ENCODE assay signal across 14 cellular contexts in genomic region chr10:29642996-29643395, GRCh38. TPM values are rescaled to one million over a fixed set of nuclear protein-coding genes. Genes with fewer than 3 reads are reported as not detected.
DNase-seq lines count a peak whose midpoint lies in the region; ATAC-seq, FAIRE-seq and TF ChIP-seq lines count a peak whose summit lies in the region.
"Had no signal": no experiment of that assay in that cellular context is flagged by ENCODE, and none has a peak within 500 bp of the region (broad histone marks: within the 10 kb centered on the region; RNA-seq: fewer than 3 reads in every experiment).

No MANE protein-coding gene starts in this region.

- H3K23ac ChIP-seq in H1 (ENCODE audit: insufficient read length), result no peak overlapping the region

- H2BK15ac ChIP-seq in H1 (ENCODE audit: low read length), result no peak overlapping the region

- H3F3A ChIP-seq in GM23248 (ENCODE audit: insufficient read depth), result peaks cover 38% of the 10 kb centered on the region

- H3K56ac ChIP-seq in H1 (replicated peaks; ENCODE audit: insufficient read length, low read depth, low read length), result no peak overlapping the region

- H3K9me3 ChIP-seq in GM23248 (ENCODE audit: low read depth), result no peaks in the 10 kb centered on the region
- no peaks in the 10 kb centered on the region for H3K9me3 ChIP-seq in H1 (ENCODE audit: insufficient read depth in 2 of 2, low read depth in 1 of 2, low read length in 1 of 2)
- H3K9me3 ChIP-seq in skeletal muscle tissue (ENCODE audit: control insufficient read depth in 3 of 3, low read length in 3 of 3), result no peaks in the 10 kb centered on the region
- no peaks in the 10 kb centered on the region for H3K9me3 ChIP-seq in CD4-positive, alpha-beta memory T cell (ENCODE audit: control insufficient read depth in 1 of 2, low read length in 2 of 2)

- no peaks in the 10 kb centered on the region for H3K23me2 ChIP-seq in H1 (ENCODE audit: low read depth, low read length)

- no peak overlapping the region for H2BK12ac ChIP-seq in H1 (ENCODE audit: low read depth, low read length)

- no peaks in the 10 kb centered on the region for H3K27me3 Mint-ChIP-seq in CD4-positive, alpha-beta memory T cell
- H3K27me3 Mint-ChIP-seq: activated CD4-positive, alpha-beta T cell treated with anti-CD3 and anti-CD28 coated beads for 36 hours; IgD-negative memory B cell; naive B cell had no signal

- no peaks in the 10 kb centered on the region for H3K27me3 ChIP-seq in GM23248 (replicated peaks; ENCODE audit: insufficient read depth)
- no peaks in the 10 kb centered on the region for H3K27me3 ChIP-seq in H1 (replicated peaks in 1 of 4; ENCODE audit: control insufficient read depth in 3 of 4, extremely low read depth in 1 of 4, insufficient read depth in 3 of 4, low read length in 3 of 4)
- H3K27me3 ChIP-seq in skeletal muscle tissue (ENCODE audit: control insufficient read depth in 3 of 3, insufficient read depth in 3 of 3, low read length in 3 of 3), result no peaks in the 10 kb centered on the region
- no peaks in the 10 kb centered on the region for H3K27me3 ChIP-seq in CD4-positive, alpha-beta memory T cell (ENCODE audit: insufficient read depth, low read length)

- H3K79me2 ChIP-seq in GM23248 (ENCODE audit: insufficient read depth), result no peaks in the 10 kb centered on the region
- no peaks in the 10 kb centered on the region for H3K79me2 ChIP-seq in H1 (ENCODE audit: control insufficient read depth in 1 of 2, insufficient read depth in 2 of 2, low read length in 2 of 2)

- H3K4me2 ChIP-seq in GM23248 (ENCODE audit: unreplicated experiment), result no peak overlapping the region
- peak overlapping the region in 1 of 2 experiments; percentile 8; a peak in 1 of 4 replicates for H3K4me2 ChIP-seq in H1 (ENCODE audit: insufficient read depth in 1 of 2, low read depth in 2 of 2, low read length in 2 of 2)

- no peak for FAIRE-seq in H1 (lab: Jason Lieb, UNC)

- no peak overlapping the region for H3K9ac ChIP-seq in GM23248
- no peak overlapping the region for H3K9ac ChIP-seq in H1 (replicated peaks in 1 of 4; ENCODE audit: extremely low read depth in 1 of 4, low read depth in 3 of 4, low read length in 3 of 4)
- H3K9ac ChIP-seq in skeletal muscle tissue (ENCODE audit: low read depth in 1 of 3, low read length in 3 of 3), result peak overlapping the region; percentile 75 to 82 (median 78)

- TF ChIP-seq POLR2A in H1 (IDR thresholded peaks at IDR 0.05; ENCODE audit: control extremely low read depth in 1 of 2, low read depth in 2 of 2, low read length in 2 of 2), result no peak

- ATAC-seq in HG03571 (IDR thresholded peaks at IDR 0.05; ENCODE audit: unreplicated experiment), result no peak
- ATAC-seq: activated CD4-positive, alpha-beta T cell treated with anti-CD3 and anti-CD28 coated beads for 36 hours had no signal

- H4K8ac ChIP-seq in H1 (ENCODE audit: extremely low read depth, insufficient read depth, low read length), result no peak overlapping the region

- H2BK120ac ChIP-seq in H1 (replicated peaks; ENCODE audit: low read depth, low read length), result no peak overlapping the region

- H4K20me1 ChIP-seq in GM23248 (ENCODE audit: insufficient read depth) (no peaks in the 10 kb centered on the region), H1 (replicated peaks in 1 of 2; ENCODE audit: control insufficient read depth in 1 of 2, insufficient read depth in 2 of 2, low read length in 2 of 2) (no peaks in the 10 kb centered on the region)

- H3K79me1 ChIP-seq in H1 (ENCODE audit: low read depth, low read length), result no peaks in the 10 kb centered on the region

- DNase-seq in GM23248 (peak; percentile 82), H1 (ENCODE audit: low read depth in 1 of 2, low spot score in 2 of 2) (no peak), left kidney (ENCODE audit: low read depth, low spot score) (peak; percentile 17), GM13976 (ENCODE audit: low spot score) (no peak), amniotic stem cell (lab: John Stamatoyannopoulos, UW) (no peak)
- no peak for DNase-seq in CD4-positive, alpha-beta memory T cell
- DNase-seq: activated CD4-positive, alpha-beta T cell treated with anti-CD3 and anti-CD28 coated beads for 36 hours; AML-193; DMS79; HFFc6; naive B cell had no signal

- intact Hi-C loops in CD4-positive, alpha-beta memory T cell (cut with micrococcal nuclease), result no loop called here

- H3K9me2 ChIP-seq in GM23248 (ENCODE audit: insufficient read depth), result no peaks in the 10 kb centered on the region

- no peak for TF ChIP-seq EP300 in H1 (IDR thresholded peaks at IDR 0.05; ENCODE audit: borderline replicate concordance in 1 of 2, low read depth in 2 of 2, low read length in 2 of 2)

- H3K4me1 ChIP-seq in GM23248 (ENCODE audit: insufficient read depth) (peaks cover 39% of the 10 kb centered on the region), H1 (replicated peaks in 1 of 4; ENCODE audit: control insufficient read depth in 3 of 4, insufficient read depth in 4 of 4, low read length in 3 of 4) (peaks cover 0 to 9% (median 6%) of the 10 kb centered on the region in 4 experiments; a peak in 3 of 7 replicates), skeletal muscle tissue (ENCODE audit: control insufficient read depth in 3 of 3, insufficient read depth in 3 of 3, low read length in 3 of 3) (peaks cover 45 to 61% (median 51%) of the 10 kb centered on the region in 3 donors)
- H3K4me1 ChIP-seq in CD4-positive, alpha-beta memory T cell (ENCODE audit: insufficient read depth, low read length), result peaks cover 23% of the 10 kb centered on the region

- H3K4me3 ChIP-seq in GM23248 (no peak overlapping the region), H1 (ENCODE audit: extremely low read depth in 1 of 4, insufficient read depth in 2 of 4, low read depth in 3 of 4, low read length in 4 of 4) (no peak overlapping the region), skeletal muscle tissue (ENCODE audit: low read length in 3 of 3) (peak overlapping the region; percentile 19 to 60 (median 55))
- H3K4me3 ChIP-seq in CD4-positive, alpha-beta memory T cell (ENCODE audit: low read length in 2 of 2), result no peak overlapping the region

- peaks cover 4 to 12% of the 10 kb centered on the region in 2 donors for H3K36me3 Mint-ChIP-seq in CD4-positive, alpha-beta memory T cell
- H3K36me3 Mint-ChIP-seq: IgD-negative memory B cell, naive B cell had no signal

- H3K27ac ChIP-seq in GM23248 (no peak overlapping the region), H1 (ENCODE audit: low read depth, low read length) (peak overlapping the region; percentile 35; the same call in 1 of the 2 replicates), skeletal muscle tissue (ENCODE audit: low read depth, low read length) (peak overlapping the region; percentile 94)
- no peak overlapping the region for H3K27ac ChIP-seq in CD4-positive, alpha-beta memory T cell (ENCODE audit: low read depth, low read length)

- no peak overlapping the region for H2AK5ac ChIP-seq in H1 (ENCODE audit: low read depth, low read length)

- peaks cover 19 to 53% (median 35%) of the 10 kb centered on the region in 4 donors for H3K4me1 Mint-ChIP-seq in CD4-positive, alpha-beta memory T cell

- TF ChIP-seq RAD21 in H1 (IDR thresholded peaks at IDR 0.05 in 1 of 2, conservative IDR thresholded peaks at IDR 0.05 in 1 of 2; ENCODE audit: low read depth in 2 of 2, low read length in 2 of 2), result no peak

- in situ Hi-C loops in GM23248 (cut with MboI), result no loop called here
- in situ Hi-C loops in GM13976 (cut with MboI; ENCODE audit: low sequenced_read_pairs, unreplicated experiment), result no loop called here

- no peak overlapping the region for H3K4ac ChIP-seq in H1 (replicated peaks; ENCODE audit: insufficient read length, low read depth, low read length)

- POLR2A ChIA-PET in H1 (lab: Charles Lee; ENCODE audit: partially characterized antibody), result no interaction called here
- POLR2A ChIA-PET in CD4-positive, alpha-beta memory T cell (lab: Charles Lee; ENCODE audit: partially characterized antibody), result no interaction called here

- H2BK20ac ChIP-seq in H1 (ENCODE audit: low read length), result no peak overlapping the region

- H3K36me3 ChIP-seq in GM23248 (ENCODE audit: low read depth), result no peaks in the 10 kb centered on the region
- no peaks in the 10 kb centered on the region for H3K36me3 ChIP-seq in H1 (ENCODE audit: control insufficient read depth in 2 of 4, insufficient read depth in 4 of 4, low read length in 3 of 4)
- H3K36me3 ChIP-seq in skeletal muscle tissue (ENCODE audit: control insufficient read depth in 3 of 3, insufficient read depth in 3 of 3, low read length in 3 of 3), result no peaks in the 10 kb centered on the region
- no peaks in the 10 kb centered on the region for H3K36me3 ChIP-seq in CD4-positive, alpha-beta memory T cell (ENCODE audit: insufficient read depth, low read length)

- H4K5ac ChIP-seq in H1 (ENCODE audit: insufficient read length, low read depth, low read length), result no peak overlapping the region

- no peaks in the 10 kb centered on the region for H3K9me3 Mint-ChIP-seq in CD4-positive, alpha-beta memory T cell
- H3K9me3 Mint-ChIP-seq: HFFc6 had no signal

- H3K18ac ChIP-seq in H1 (ENCODE audit: extremely low read depth, low read length), result no peak overlapping the region; the same call in 1 of the 2 replicates

- CTCF ChIA-PET in H1 (lab: Charles Lee; ENCODE audit: partially characterized antibody), result interaction anchor here (1.0 to 2.5 kb wide), 8 partner anchors 8 to 93 kb away, joined by 4 to 7 read pairs (median 5); partner anchors contain the start of gene SVIL
- CTCF ChIA-PET in CD4-positive, alpha-beta memory T cell (lab: Charles Lee; ENCODE audit: partially characterized antibody), result interaction anchor here (1.1 to 2.0 kb wide), 2 partner anchors 12 to 94 kb away, joined by 3 to 7 read pairs; no protein-coding TSS in a partner anchor

- no peak overlapping the region for H2AFZ ChIP-seq in GM23248
- no peak overlapping the region for H2AFZ ChIP-seq in H1 (ENCODE audit: low read length)

- no peak overlapping the region for H3K14ac ChIP-seq in H1 (ENCODE audit: insufficient read length)

- no peak overlapping the region for H3K27ac Mint-ChIP-seq in CD4-positive, alpha-beta memory T cell
- H3K27ac Mint-ChIP-seq: activated CD4-positive, alpha-beta T cell treated with anti-CD3 and anti-CD28 coated beads for 36 hours; HFFc6; IgD-negative memory B cell; naive B cell had no signal

- H2BK5ac ChIP-seq in H1 (ENCODE audit: low read depth, low read length), result no peak overlapping the region

- H4K91ac ChIP-seq in H1 (replicated peaks; ENCODE audit: insufficient read length, low read length), result no peak overlapping the region

- no peak overlapping the region for H3K4me3 Mint-ChIP-seq in CD4-positive, alpha-beta memory T cell
- H3K4me3 Mint-ChIP-seq: activated CD4-positive, alpha-beta T cell treated with anti-CD3 and anti-CD28 coated beads for 36 hours; HFFc6; IgD-negative memory B cell; naive B cell had no signal

- TF ChIP-seq CTCF in H1 (IDR thresholded peaks at IDR 0.05; ENCODE audit: control extremely low read depth in 1 of 3, insufficient read depth in 1 of 3, low read depth in 1 of 3, low read length in 3 of 3) (no peak), GM13976 (IDR thresholded peaks at IDR 0.05; ENCODE audit: borderline replicate concordance, control extremely low read depth, extremely low read depth, insufficient read depth, missing control alignments) (no peak)

RNA-seq across cellular contexts. Expression of gene SVIL, which starts 8.2 kb away (rescaled TPM):
- total RNA-seq in GM23248 (2014; rRNA removed; shearing (Covaris generic)), result 6.6 and 7.3 TPM in 2 replicates
- polyA plus RNA-seq in GM23248 (2016; fragmentation: Nextera tagmentation; extraction: Ambion mirVana), result 5.9 and 11.0 TPM in 2 replicates
- 15.4 and 16.0 TPM in 2 replicates for total RNA-seq in H1 (2021; fragmentation: NEBNext Ultra II Directional; extraction: Animal tissue kit (Norgen Biotek cat#: 25700))
- polyA plus RNA-seq in H1 (2011; rRNA removed), result 4.3 and 4.7 TPM in 2 replicates
- 5.3 TPM for polyA plus RNA-seq in H1 (2011; cell fraction: cytosol; rRNA removed)
- polyA plus RNA-seq in H1 (2011; cell fraction: nucleus; rRNA removed), result 18.4 TPM
- 11.8 to 19.5 TPM (median 12.7 TPM) in 4 replicates for polyA plus RNA-seq in H1 (2012, experiment 1 of 2)
- 0.76 TPM for polyA plus RNA-seq in H1 (2012, experiment 2 of 2)
- 14.1 TPM for polyA plus RNA-seq in H1 (2013, experiment 1 of 2)
- polyA plus RNA-seq in H1 (2013, experiment 2 of 2), result 13.6 TPM
- polyA minus RNA-seq in H1 (2011; rRNA and poly(A)+ RNA removed), result 12.4 and 14.0 TPM in 2 replicates
- 14.7 TPM for polyA minus RNA-seq in H1 (2011; cell fraction: cytosol; rRNA and poly(A)+ RNA removed)
- polyA minus RNA-seq in H1 (2011; cell fraction: nucleus; rRNA and poly(A)+ RNA removed), result 18.8 TPM
- 153 TPM for total RNA-seq in skeletal muscle tissue
- 10 to 100 TPM; 25.0 to 31.2 TPM for total RNA-seq in CD4-positive, alpha-beta memory T cell
- polyA plus RNA-seq in CD4-positive, alpha-beta memory T cell, result 10 to 100 TPM in 1 of 2 donors, 1 to 10 TPM in 1; 1.1 to 18.9 TPM

Comparison
In these comparisons a context has a peak if more than half of its experiments do, and no peak if none do; other contexts are left out.
1. DNase-seq: peak in GM23248 (single experiment) and left kidney (single experiment); none in H1 (0 of 2), GM13976 (single experiment), CD4-positive, alpha-beta memory T cell (0 of 5) and amniotic stem cell (single experiment).
2. H3K27ac ChIP-seq: peak in H1 (single experiment) and skeletal muscle tissue (single experiment); none in GM23248 (single experiment) and CD4-positive, alpha-beta memory T cell (single experiment).
3. H3K4me3 ChIP-seq: peak in skeletal muscle tissue (3 of 3); none in GM23248 (single experiment), H1 (0 of 4) and CD4-positive, alpha-beta memory T cell (0 of 2).
4. H3K9ac ChIP-seq: peak in skeletal muscle tissue (3 of 3); none in GM23248 (single experiment) and H1 (0 of 4).